ENCODE assay signal across 1 cellular context in the genomic region with DNA sequence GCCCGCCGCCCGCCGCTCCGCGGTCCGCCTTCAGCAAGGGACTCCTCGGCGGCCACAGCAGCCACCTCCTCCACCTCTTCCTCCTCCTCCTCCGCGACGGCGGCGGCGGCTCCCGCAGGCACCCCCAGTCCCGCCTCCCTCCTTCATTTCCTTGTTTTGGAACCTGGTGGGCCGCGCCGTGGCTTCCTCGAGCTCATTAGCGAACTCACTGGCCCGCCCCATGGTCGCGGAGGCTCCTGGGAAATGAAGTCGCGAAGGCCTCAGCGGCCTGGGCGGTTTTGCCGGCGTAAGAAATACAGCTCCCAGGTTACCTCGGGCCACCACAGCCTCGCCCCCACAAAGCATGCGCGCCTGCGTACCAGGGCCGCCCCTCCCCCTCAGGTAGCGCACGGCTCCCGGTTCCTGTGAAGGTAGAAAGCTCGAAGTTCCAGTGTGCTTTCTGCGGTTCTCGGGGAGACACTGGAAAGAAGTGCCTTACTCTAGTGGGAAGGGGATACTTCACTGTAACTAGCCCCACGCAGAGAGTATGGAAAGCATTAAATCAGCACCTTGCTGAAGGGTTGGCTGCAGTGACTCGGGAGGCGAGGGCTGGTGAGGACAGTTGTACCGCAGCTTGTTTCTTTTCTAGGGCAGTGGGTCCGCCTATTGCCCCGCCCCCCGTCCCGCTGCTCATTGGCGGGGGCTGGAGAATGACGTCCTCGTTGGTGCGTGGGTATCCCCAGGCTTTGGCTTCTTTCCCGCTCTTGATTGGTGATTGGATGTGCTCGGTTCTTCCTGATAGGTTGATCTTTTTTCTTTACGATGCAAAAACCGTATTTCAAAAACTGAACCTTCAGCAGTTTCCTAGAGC.
A peak's percentile ranks its signal among the peaks of the same experiment; 100 is the strongest.
TF ChIP-seq lines count a peak whose summit lies in the region.

A gene (minus strand): TSS at position 210 of the 850 bp plus-strand sequence. CDS start 333 bp downstream, outside the sequence.

TF ChIP-seq in HCT116, 20 proteins besides CTCF, POLR2A, EP300 and RAD21 (continued from another document):
- TF ChIP-seq ZNF274 (IDR thresholded peaks at IDR 0.05; ENCODE audit: low read depth, low read length) (no peak), EZH2phosphoT487 (IDR thresholded peaks at IDR 0.05; ENCODE audit: borderline replicate concordance) (no peak), FOSL1 (IDR thresholded peaks at IDR 0.05; ENCODE audit: low read depth) (no peak), JUND (IDR thresholded peaks at IDR 0.05) (no peak), TCF7L2 (IDR thresholded peaks at IDR 0.05; ENCODE audit: borderline replicate concordance, extremely low read depth, insufficient read depth, insufficient read length) (peak; percentile 30), SRF (IDR thresholded peaks at IDR 0.05; ENCODE audit: low read depth) (no peak; the same call in 1 of the 2 replicates)
- TF ChIP-seq, protein P1, sequence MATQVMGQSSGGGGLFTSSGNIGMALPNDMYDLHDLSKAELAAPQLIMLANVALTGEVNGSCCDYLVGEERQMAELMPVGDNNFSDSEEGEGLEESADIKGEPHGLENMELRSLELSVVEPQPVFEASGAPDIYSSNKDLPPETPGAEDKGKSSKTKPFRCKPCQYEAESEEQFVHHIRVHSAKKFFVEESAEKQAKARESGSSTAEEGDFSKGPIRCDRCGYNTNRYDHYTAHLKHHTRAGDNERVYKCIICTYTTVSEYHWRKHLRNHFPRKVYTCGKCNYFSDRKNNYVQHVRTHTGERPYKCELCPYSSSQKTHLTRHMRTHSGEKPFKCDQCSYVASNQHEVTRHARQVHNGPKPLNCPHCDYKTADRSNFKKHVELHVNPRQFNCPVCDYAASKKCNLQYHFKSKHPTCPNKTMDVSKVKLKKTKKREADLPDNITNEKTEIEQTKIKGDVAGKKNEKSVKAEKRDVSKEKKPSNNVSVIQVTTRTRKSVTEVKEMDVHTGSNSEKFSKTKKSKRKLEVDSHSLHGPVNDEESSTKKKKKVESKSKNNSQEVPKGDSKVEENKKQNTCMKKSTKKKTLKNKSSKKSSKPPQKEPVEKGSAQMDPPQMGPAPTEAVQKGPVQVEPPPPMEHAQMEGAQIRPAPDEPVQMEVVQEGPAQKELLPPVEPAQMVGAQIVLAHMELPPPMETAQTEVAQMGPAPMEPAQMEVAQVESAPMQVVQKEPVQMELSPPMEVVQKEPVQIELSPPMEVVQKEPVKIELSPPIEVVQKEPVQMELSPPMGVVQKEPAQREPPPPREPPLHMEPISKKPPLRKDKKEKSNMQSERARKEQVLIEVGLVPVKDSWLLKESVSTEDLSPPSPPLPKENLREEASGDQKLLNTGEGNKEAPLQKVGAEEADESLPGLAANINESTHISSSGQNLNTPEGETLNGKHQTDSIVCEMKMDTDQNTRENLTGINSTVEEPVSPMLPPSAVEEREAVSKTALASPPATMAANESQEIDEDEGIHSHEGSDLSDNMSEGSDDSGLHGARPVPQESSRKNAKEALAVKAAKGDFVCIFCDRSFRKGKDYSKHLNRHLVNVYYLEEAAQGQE (IDR thresholded peaks at IDR 0.05; ENCODE audit: low read depth) = no peak
